In genomic region chr15:78902281-78903032, GRCh38 we compare ENCODE assay signal across 8 cellular contexts. TPM values are rescaled to one million over a fixed set of nuclear protein-coding genes. Genes with fewer than 3 reads are reported as not detected.
DNase-seq lines count a peak whose midpoint lies in the region; ATAC-seq, FAIRE-seq and TF ChIP-seq lines count a peak whose summit lies in the region.
"Not testable (repeated sequence)": the region's sequence is repeated elsewhere in the genome, so short reads cannot be mapped to it uniquely, and the experiment has no call there.

No MANE protein-coding gene starts in this region.

- H3K9me3 Mint-ChIP-seq in activated B cell treated with CpG ODN at 0.5 μM for 24 hours; astrocyte (ENCODE audit: unreplicated experiment); progenitor cell of endocrine pancreas (ENCODE audit: low read depth): not testable (repeated sequence)

- H3K4me1 ChIP-seq in astrocyte (ENCODE audit: insufficient read depth, low read length); mesenchymal stem cell (ENCODE audit: control insufficient read depth, insufficient read depth, low read depth, low read length); uterus: not testable (repeated sequence)

- H3K4me3 ChIP-seq in astrocyte (ENCODE audit: insufficient read depth, low read depth, low read length); fibroblast of mammary gland (ENCODE audit: control insufficient read depth, low read depth, low read length); mesenchymal stem cell (ENCODE audit: insufficient read depth in 1 of 2, low read depth in 1 of 2, low read length in 2 of 2); uterus: not testable (repeated sequence)

- not testable (repeated sequence) for H2BK5ac ChIP-seq in mesenchymal stem cell (ENCODE audit: low read depth, low read length, poor library complexity, severe bottlenecking)

- not testable (repeated sequence) for H3K9me3 ChIP-seq in astrocyte (ENCODE audit: insufficient read depth, low read depth, low read length); mesenchymal stem cell (ENCODE audit: control insufficient read depth, low read length); uterus

- not testable (repeated sequence) for H3K9ac ChIP-seq in astrocyte (ENCODE audit: low read length)
- H3K9ac ChIP-seq in mesenchymal stem cell (ENCODE audit: low read length), result peak overlapping the region; percentile 3

- FAIRE-seq in astrocyte (lab: Jason Lieb, UNC), result not testable (repeated sequence)

- TF ChIP-seq POLR2A in uterus (IDR thresholded peaks at IDR 0.05), result not testable (repeated sequence)

- peaks cover 64% of the 10 kb centered on the region for H3K79me2 ChIP-seq in astrocyte (ENCODE audit: insufficient read depth, low read length)

- DNase-seq in EH (ENCODE audit: low read depth), result peak; percentile 56
- peak; percentile 78 for DNase-seq in OCI-M1 (lab: John Stamatoyannopoulos, UW)
- not testable (repeated sequence) for DNase-seq in activated B cell treated with CpG ODN at 0.5 μM for 24 hours; astrocyte (ENCODE audit: low read depth); progenitor cell of endocrine pancreas (ENCODE audit: low spot score, unreplicated experiment)
- peak; percentile 62 for DNase-seq in fibroblast of mammary gland (ENCODE audit: low read depth)
- DNase-seq in mesenchymal stem cell, result peak; percentile 35
- peak in 1 of 2 donors; percentile 58 for DNase-seq in uterus

- intact Hi-C loops in activated B cell treated with CpG ODN at 0.5 μM for 24 hours (cut with micrococcal nuclease); uterus (cut with DNase I; ENCODE audit: low total_unique reads): not testable (repeated sequence)

- H3K27ac ChIP-seq in astrocyte (ENCODE audit: low read depth, low read length); mesenchymal stem cell (ENCODE audit: low read length, poor library complexity, severe bottlenecking): not testable (repeated sequence)
- H3K27ac ChIP-seq in uterus, result peak overlapping the region; percentile 16 to 55

- H3K36me3 Mint-ChIP-seq in activated B cell treated with CpG ODN at 0.5 μM for 24 hours (ENCODE audit: low read depth) (peaks cover 87% of the 10 kb centered on the region), astrocyte (ENCODE audit: low read depth, unreplicated experiment) (peaks cover 27% of the 10 kb centered on the region), progenitor cell of endocrine pancreas (ENCODE audit: insufficient read depth) (peaks cover 32% of the 10 kb centered on the region)

- H4K8ac ChIP-seq in mesenchymal stem cell (ENCODE audit: low read length), result not testable (repeated sequence)

- 81% methylated on average over 10 of the region's 13 CpGs for WGBS in mesenchymal stem cell

- not testable (repeated sequence) for H3K27me3 Mint-ChIP-seq in activated B cell treated with CpG ODN at 0.5 μM for 24 hours; astrocyte (ENCODE audit: low read depth, unreplicated experiment); progenitor cell of endocrine pancreas

- not testable (repeated sequence) for H3K4me3 Mint-ChIP-seq in activated B cell treated with CpG ODN at 0.5 μM for 24 hours; astrocyte (ENCODE audit: unreplicated experiment); progenitor cell of endocrine pancreas (ENCODE audit: low read depth)

- H3K4ac ChIP-seq in mesenchymal stem cell (ENCODE audit: low read depth in 1 of 2, low read length in 2 of 2), result not testable (repeated sequence)

- H3K4me1 Mint-ChIP-seq in activated B cell treated with CpG ODN at 0.5 μM for 24 hours; progenitor cell of endocrine pancreas (ENCODE audit: low read depth): not testable (repeated sequence)
- H3K4me1 Mint-ChIP-seq in astrocyte (ENCODE audit: low read depth, unreplicated experiment), result peaks cover 25% of the 10 kb centered on the region

- not testable (repeated sequence) for H4K91ac ChIP-seq in mesenchymal stem cell (ENCODE audit: low read length)

- POLR2A ChIA-PET in activated B cell treated with CpG ODN at 0.5 μM for 24 hours (lab: Charles Lee), result interaction anchor here (0.7 kb wide), 1 partner anchor 121 kb away, joined by 5 read pairs; no protein-coding TSS in a partner anchor

- not testable (repeated sequence) for H3K23ac ChIP-seq in mesenchymal stem cell (ENCODE audit: low read length in 2 of 2)

- ATAC-seq in activated B cell treated with CpG ODN at 0.5 μM for 24 hours (ENCODE audit: low read depth), result not testable (repeated sequence)

- not testable (repeated sequence) for H2BK120ac ChIP-seq in mesenchymal stem cell (ENCODE audit: low read depth, low read length)

- H3K4me2 ChIP-seq in astrocyte (ENCODE audit: low read length); mesenchymal stem cell (ENCODE audit: low read length, poor library complexity, severe bottlenecking): not testable (repeated sequence)

- not testable (repeated sequence) for H3K14ac ChIP-seq in mesenchymal stem cell (ENCODE audit: low read length in 2 of 2)

- H3K79me1 ChIP-seq in mesenchymal stem cell (replicated peaks; ENCODE audit: low read length, poor library complexity, severe bottlenecking), result peaks cover 19% of the 10 kb centered on the region

- not testable (repeated sequence) for H2BK15ac ChIP-seq in mesenchymal stem cell (ENCODE audit: low read depth, poor library complexity, severe bottlenecking)

- not testable (repeated sequence) for H3K27me3 ChIP-seq in astrocyte (ENCODE audit: insufficient read depth, low read length); mesenchymal stem cell (ENCODE audit: control insufficient read depth in 1 of 2, insufficient read depth in 1 of 2, low read length in 2 of 2); uterus

- not testable (repeated sequence) for H2AFZ ChIP-seq in astrocyte (ENCODE audit: low read depth, low read length); mesenchymal stem cell (ENCODE audit: low read depth, low read length)

- TF ChIP-seq CTCF in activated B cell treated with CpG ODN at 0.5 μM for 24 hours (IDR thresholded peaks at IDR 0.05); astrocyte (IDR thresholded peaks at IDR 0.05; ENCODE audit: insufficient read depth, low read depth, low read length); fibroblast of mammary gland (conservative IDR thresholded peaks at IDR 0.05; ENCODE audit: control insufficient read depth, insufficient read depth, low read depth, low read length); progenitor cell of endocrine pancreas (IDR thresholded peaks at IDR 0.05; ENCODE audit: unreplicated experiment); uterus (IDR thresholded peaks at IDR 0.05): not testable (repeated sequence)

- peaks cover 95% of the 10 kb centered on the region for H4K20me1 ChIP-seq in astrocyte (ENCODE audit: insufficient read depth, low read length)

- H3K18ac ChIP-seq in mesenchymal stem cell (ENCODE audit: low read depth in 1 of 2, low read length in 2 of 2), result not testable (repeated sequence)

- H3K36me3 ChIP-seq in astrocyte (ENCODE audit: insufficient read depth, low read length) (peaks cover 65% of the 10 kb centered on the region), mesenchymal stem cell (ENCODE audit: control insufficient read depth in 1 of 2, insufficient read depth in 2 of 2, low read depth in 1 of 2, low read length in 2 of 2) (peaks cover 53 to 92% of the 10 kb centered on the region in 2 experiments)
- H3K36me3 ChIP-seq in uterus, result not testable (repeated sequence)

- H2AK5ac ChIP-seq in mesenchymal stem cell (ENCODE audit: low read length, severe bottlenecking), result not testable (repeated sequence)

- H2BK12ac ChIP-seq in mesenchymal stem cell (ENCODE audit: low read length in 2 of 2), result not testable (repeated sequence)

- H3K27ac Mint-ChIP-seq in activated B cell treated with CpG ODN at 0.5 μM for 24 hours, result peak overlapping the region; percentile 59
- H3K27ac Mint-ChIP-seq in astrocyte (ENCODE audit: unreplicated experiment), result peak overlapping the region; percentile 94
- H3K27ac Mint-ChIP-seq in progenitor cell of endocrine pancreas, result peak overlapping the region; percentile 63

- CTCF ChIA-PET in activated B cell treated with CpG ODN at 0.5 μM for 24 hours (lab: Charles Lee), result interaction anchor here (0.6 to 0.8 kb wide), 3 partner anchors 22 to 89 kb away, joined by 3 to 5 read pairs (median 4); no protein-coding TSS in a partner anchor

RNA-seq across cellular contexts. Expression of gene MORF4L1, which starts 29.8 kb away (rescaled TPM):
- total RNA-seq in activated B cell treated with CpG ODN at 0.5 μM for 24 hours (271 and 287 TPM in 2 replicates), astrocyte (398 and 411 TPM in 2 replicates), progenitor cell of endocrine pancreas (438 and 447 TPM in 2 replicates), uterus (100 to 1,000 TPM; 106 to 955 (median 278) TPM)
- 560 TPM for polyA plus RNA-seq in mesenchymal stem cell (2013, experiment 1 of 2)
- polyA plus RNA-seq in mesenchymal stem cell (2013, experiment 2 of 2), result 524 TPM

RNA-seq across cellular contexts. Expression of gene CTSH, which starts 42.4 kb away (rescaled TPM):
- total RNA-seq in activated B cell treated with CpG ODN at 0.5 μM for 24 hours (721 and 762 TPM in 2 replicates), astrocyte (4.1 and 5.7 TPM in 2 replicates), progenitor cell of endocrine pancreas (56.4 and 58.2 TPM in 2 replicates), uterus (100 to 1,000 TPM in 2 of 4 donors, 10 to 100 TPM in 2; 72.9 to 280 (median 111) TPM)
- 28.4 TPM for polyA plus RNA-seq in mesenchymal stem cell (2013, experiment 1 of 2)
- 29.4 TPM for polyA plus RNA-seq in mesenchymal stem cell (2013, experiment 2 of 2)
